ENCODE assay signal across 17 cellular contexts in genomic region chr5:42680035-42680434, GRCh38.
"Had no signal": no experiment of that assay in that cellular context is flagged by ENCODE, and none has a peak within 500 bp of the region (broad histone marks: within the 10 kb centered on the region; RNA-seq: fewer than 3 reads in every experiment).

No MANE protein-coding gene starts in this region.

- H3K4me1 ChIP-seq: sigmoid colon, testis, tibial nerve, upper lobe of right lung, vagina had no signal

- DNase-seq: erythroblast; glutamatergic neuron; islet precursor cell; mammary epithelial cell; naive thymus-derived CD4-positive, alpha-beta T cell; nephron progenitor cell; sigmoid colon; stimulated activated CD4-positive, alpha-beta T cell treated with anti-CD3 and anti-CD28 coated beads, Interleukin-2, amount 100 ng/mL, for 24 hours; stimulated activated CD4-positive, alpha-beta T cell treated with anti-CD3 and anti-CD28 coated beads, Interleukin-4, amount 100 ng/mL, for 4 hours; stimulated activated naive B cell treated with anti-CD40 and anti-IgM and Interleukin-4, amounts not matched to agents 10 μg/mL and 1 μg/mL and 100 μg/mL, for 72 hours; stimulated activated naive CD8-positive, alpha-beta T cell treated with anti-CD3 and anti-CD28 coated beads, Interleukin-15, amount 100 ng/mL, for 72 hours; testis; upper lobe of right lung had no signal

- ATAC-seq: left lobe of liver; naive thymus-derived CD4-positive, alpha-beta T cell; stimulated activated naive B cell treated with anti-CD40 and anti-IgM and Interleukin-4, amounts not matched to agents 10 μg/mL and 1 μg/mL and 100 μg/mL, for 72 hours; stimulated activated naive CD8-positive, alpha-beta T cell treated with anti-CD3 and anti-CD28 coated beads, Interleukin-15, amount 100 ng/mL, for 72 hours; upper lobe of right lung had no signal

- H3K27me3 ChIP-seq: sigmoid colon, testis, tibial nerve, upper lobe of right lung, vagina had no signal

- H3K9me3 ChIP-seq: testis, upper lobe of right lung, vagina had no signal

- H3K36me3 ChIP-seq: sigmoid colon, tibial nerve, upper lobe of right lung, vagina had no signal

- H3K4me3 ChIP-seq: sigmoid colon, skin epidermis, testis, tibial nerve, upper lobe of right lung, vagina had no signal
